Comparison of ENCODE assay signal across 8 cellular contexts in genomic region chr2:96265840-96266569, GRCh38. TPM values are rescaled to one million over a fixed set of nuclear protein-coding genes. Genes with fewer than 3 reads are reported as not detected.
DNase-seq lines count a peak whose midpoint lies in the region; ATAC-seq and TF ChIP-seq lines count a peak whose summit lies in the region.

TSS of gene CIAO1 (plus strand) at chr2:96266225. CDS start at chr2:96266351, 126 bp downstream.
TSS of gene TMEM127 (minus strand) at chr2:96265997. CDS start at chr2:96265381, 616 bp downstream.

- H3K9ac ChIP-seq in BLaER1 (peak within 1 kb of the TSS; percentile 89), colonic mucosa (ENCODE audit: low read depth in 2 of 2, low read length in 2 of 2) (peak within 1 kb of the TSS; percentile 93 to 94)

- peaks cover 85% of the 10 kb centered on the region for H4K20me1 ChIP-seq in BLaER1

- H3K27me3 ChIP-seq in BLaER1 (no peaks in the 10 kb centered on the region), colonic mucosa (no peaks in the 10 kb centered on the region)

- H3K9me3 ChIP-seq in BLaER1 = no peaks in the 10 kb centered on the region
- H3K9me3 ChIP-seq in colonic mucosa = no peaks in the 10 kb centered on the region

- H3K4me1 ChIP-seq in BLaER1 = peaks cover 36% of the 10 kb centered on the region
- H3K4me1 ChIP-seq in colonic mucosa = peaks cover 38% of the 10 kb centered on the region

- peak within 1 kb of the TSS; percentile 90 for H3K27ac ChIP-seq in BLaER1
- H3K27ac ChIP-seq in colonic mucosa = peak within 1 kb of the TSS; percentile 76

- H3K4me2 ChIP-seq in BLaER1 = peak within 1 kb of the TSS; percentile 94

- H3K4me3 ChIP-seq in BLaER1 (peak within 1 kb of the TSS; percentile 90), colonic mucosa (peak within 1 kb of the TSS; percentile 93)

- H3K36me3 ChIP-seq in BLaER1 = peaks cover 72% of the 10 kb centered on the region
- H3K36me3 ChIP-seq in colonic mucosa = peaks cover 10% of the 10 kb centered on the region

- ATAC-seq in HG03460 (IDR thresholded peaks at IDR 0.05; ENCODE audit: unreplicated experiment) (peak; percentile 89), left colon (peak; percentile 90)

- TF ChIP-seq CTCF in colonic mucosa (IDR thresholded peaks at IDR 0.05) = no peak

- intact Hi-C loops in colonic mucosa (cut with DNase I) = loop anchor here (5.0 to 10.0 kb wide), 2 partner anchors 36 to 251 kb away; no protein-coding TSS in a partner anchor
- intact Hi-C loops in left colon (cut with DNase I, micrococcal nuclease) = no loop called here

- peak; percentile 95 for DNase-seq in GM19240 (ENCODE audit: insufficient read length, low spot score)
- peak; percentile 95 to 98 for DNase-seq in NCI-H526 (lab: John Stamatoyannopoulos, UW)
- peak; percentile 99 for DNase-seq in activated CD4-positive, alpha-beta T cell treated with anti-CD3 and anti-CD28 coated beads for 48 hours
- DNase-seq in colonic mucosa = peak; percentile 99
- DNase-seq in left colon = peak; percentile 97 to 99
- peak; percentile 99 for DNase-seq in stimulated activated CD4-positive, alpha-beta T cell treated with anti-CD3 and anti-CD28 coated beads, Interleukin-1b, Interleukin-23, amount 100 ng/mL, for 48 hours

RNA-seq across cellular contexts. Expression of gene CIAO1, which starts in this region (rescaled TPM):
- total RNA-seq in colonic mucosa = 10 to 100 TPM; 56.0 to 75.5 TPM
- total RNA-seq in left colon = 10 to 100 TPM; 61.7 to 68.8 TPM

RNA-seq across cellular contexts. Expression of gene TMEM127, which starts in this region (rescaled TPM):
- total RNA-seq in colonic mucosa (10 to 100 TPM; 61.9 to 81.1 TPM), left colon (100 to 1,000 TPM in 1 of 2 donors, 10 to 100 TPM in 1; 86.2 to 111 TPM)

Comparison
In these comparisons a context has a peak if more than half of its experiments do, and no peak if none do; other contexts are left out.
1. Peak in every context shown above with its lines: DNase-seq, ATAC-seq, H3K4me3 ChIP-seq and H3K27ac ChIP-seq.